In the genomic region with DNA sequence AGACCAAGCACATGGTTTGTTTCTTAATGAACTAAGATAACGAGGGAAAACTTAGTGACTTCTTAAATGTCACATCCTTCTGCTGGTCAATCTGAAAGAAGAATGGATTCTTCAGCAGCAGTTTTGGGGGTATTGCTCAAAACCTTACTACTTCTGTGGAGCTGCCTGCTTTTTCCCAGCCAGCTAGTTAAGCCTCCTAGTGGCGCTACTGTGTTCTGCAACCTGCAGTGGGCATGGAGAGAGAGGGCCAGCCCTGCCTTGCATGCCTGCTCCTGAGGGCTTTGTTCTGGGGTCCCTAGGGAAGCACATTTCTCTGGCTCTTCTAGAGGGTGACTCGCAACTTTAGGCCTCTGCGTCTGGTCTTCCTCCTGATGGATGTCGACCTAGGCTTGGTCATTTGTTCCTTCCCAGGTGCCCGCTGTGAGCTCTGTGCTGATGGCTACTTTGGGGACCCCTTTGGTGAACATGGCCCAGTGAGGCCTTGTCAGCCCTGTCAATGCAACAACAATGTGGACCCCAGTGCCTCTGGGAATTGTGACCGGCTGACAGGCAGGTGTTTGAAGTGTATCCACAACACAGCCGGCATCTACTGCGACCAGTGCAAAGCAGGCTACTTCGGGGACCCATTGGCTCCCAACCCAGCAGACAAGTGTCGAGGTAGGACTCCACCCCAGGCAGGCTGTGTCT, we compare ENCODE assay signal across 8 cellular contexts. TPM values are rescaled to one million over a fixed set of nuclear protein-coding genes. Genes with fewer than 3 reads are reported as not detected.
DNase-seq lines count a peak whose midpoint lies in the region; FAIRE-seq and TF ChIP-seq lines count a peak whose summit lies in the region.

No MANE protein-coding gene starts in this region.

- peak overlapping the region; percentile 62 for H4K91ac ChIP-seq in H1 (replicated peaks; ENCODE audit: insufficient read length, low read length)

- no peaks in the 10 kb centered on the region; the same call in 1 of the 2 replicates for H3K23me2 ChIP-seq in H1 (ENCODE audit: low read depth, low read length)

- no peak overlapping the region for H4K5ac ChIP-seq in H1 (ENCODE audit: insufficient read length, low read depth, low read length)

- H3K27ac ChIP-seq in HL-60 (replicated peaks) (no peak overlapping the region), H1 (ENCODE audit: low read depth, low read length) (no peak overlapping the region), prostate gland (no peak overlapping the region)

- H3K4me1 ChIP-seq in H1 (replicated peaks in 1 of 4; ENCODE audit: control insufficient read depth in 3 of 4, insufficient read depth in 4 of 4, low read length in 3 of 4) (peaks cover 0 to 11% (median 5%) of the 10 kb centered on the region in 4 experiments; a peak in 6 of 7 replicates), prostate gland (replicated peaks) (peaks cover 3% of the 10 kb centered on the region)

- H2BK15ac ChIP-seq in H1 (ENCODE audit: low read length): peak overlapping the region; percentile 78

- no peak for FAIRE-seq in H1 (lab: Jason Lieb, UNC)
- no peak for FAIRE-seq in RCC 7860 (lab: Jason Lieb, UNC)

- peak overlapping the region; percentile 85; the same call in 1 of the 2 replicates for H2BK12ac ChIP-seq in H1 (ENCODE audit: low read depth, low read length)

- no peak overlapping the region for H3K56ac ChIP-seq in H1 (replicated peaks; ENCODE audit: insufficient read length, low read depth, low read length)

- TF ChIP-seq EP300 in H1 (IDR thresholded peaks at IDR 0.05; ENCODE audit: borderline replicate concordance in 1 of 2, low read depth in 2 of 2, low read length in 2 of 2): no peak

- H3K27me3 ChIP-seq in HL-60 (ENCODE audit: insufficient read depth, poor library complexity, severe bottlenecking): no peaks in the 10 kb centered on the region
- H3K27me3 ChIP-seq in H1 (replicated peaks in 1 of 4; ENCODE audit: control insufficient read depth in 3 of 4, extremely low read depth in 1 of 4, insufficient read depth in 3 of 4, low read length in 3 of 4): no peaks in the 10 kb centered on the region
- no peaks in the 10 kb centered on the region for H3K27me3 ChIP-seq in prostate gland (replicated peaks; ENCODE audit: insufficient read depth)

- DNase-seq in AG08396 (ENCODE audit: low spot score) (peak; percentile 61), HL-60 (ENCODE audit: low read depth in 1 of 2, low spot score in 1 of 2) (peak in 1 of 2 experiments; percentile 60), SW480 (ENCODE audit: low spot score) (peak; percentile 38), H1 (ENCODE audit: low read depth in 1 of 2, low spot score in 2 of 2) (peak; percentile 41 to 88), midbrain (lab: John Stamatoyannopoulos, UW) (peak; percentile 6), RCC 7860 (ENCODE audit: low spot score) (no peak), prostate gland (ENCODE audit: low spot score) (no peak)

- no peak overlapping the region for H3K23ac ChIP-seq in H1 (ENCODE audit: insufficient read length)

- H3K9me3 ChIP-seq in H1 (ENCODE audit: insufficient read depth in 2 of 2, low read depth in 1 of 2, low read length in 1 of 2) (no peaks in the 10 kb centered on the region), prostate gland (no peaks in the 10 kb centered on the region)

- no peaks in the 10 kb centered on the region for H3K79me1 ChIP-seq in H1 (ENCODE audit: low read depth, low read length)

- peak overlapping the region; percentile 70; the same call in 1 of the 2 replicates for H2AK5ac ChIP-seq in H1 (ENCODE audit: low read depth, low read length)

- POLR2A ChIA-PET in H1 (lab: Charles Lee; ENCODE audit: partially characterized antibody): interaction anchor here (0.6 to 1.1 kb wide), 3 partner anchors 10 to 88 kb away, joined by 3 to 5 read pairs (median 3); no protein-coding TSS in a partner anchor

- H4K8ac ChIP-seq in H1 (ENCODE audit: extremely low read depth, insufficient read depth, low read length): peak overlapping the region; percentile 53; the same call in 1 of the 2 replicates

- H2BK5ac ChIP-seq in H1 (ENCODE audit: low read depth, low read length): peak overlapping the region; percentile 72; the same call in 1 of the 2 replicates

- no peak overlapping the region for H3K9ac ChIP-seq in H1 (replicated peaks in 1 of 4; ENCODE audit: extremely low read depth in 1 of 4, low read depth in 3 of 4, low read length in 3 of 4)

- TF ChIP-seq RAD21 in H1 (IDR thresholded peaks at IDR 0.05 in 1 of 2, conservative IDR thresholded peaks at IDR 0.05 in 1 of 2; ENCODE audit: low read depth in 2 of 2, low read length in 2 of 2): peak; percentile 74 to 84

- CTCF ChIA-PET in H1 (lab: Charles Lee; ENCODE audit: partially characterized antibody): interaction anchor here (0.7 to 8.9 kb wide), 52 partner anchors 11 to 945 kb away, joined by 3 to 86 read pairs (median 4); a partner anchor contains a TSS

- TF ChIP-seq POLR2A in H1 (IDR thresholded peaks at IDR 0.05; ENCODE audit: control extremely low read depth in 1 of 2, low read depth in 2 of 2, low read length in 2 of 2): no peak
- TF ChIP-seq POLR2A in prostate gland (IDR thresholded peaks at IDR 0.05): no peak

- no peak overlapping the region for H2BK20ac ChIP-seq in H1 (ENCODE audit: low read length)

- H3K4ac ChIP-seq in H1 (replicated peaks; ENCODE audit: insufficient read length, low read depth, low read length): peak overlapping the region; percentile 45

- WGBS in H1 (ENCODE audit: extremely low coverage in 1 of 2, insufficient coverage in 1 of 2, insufficient read length in 1 of 2, insufficient replicate concordance in 2 of 2, low coverage in 1 of 2, low lambda C conversion rate in 2 of 2, missing lambda C conversion rate in 1 of 2), 2 experiments: 70% methylated on average over 11 of the region's 11 CpGs; no CpG with 5 or more reads in 1 of the 2 experiments
- WGBS in prostate gland: 68% methylated on average over 11 of the region's 11 CpGs

- H3K4me2 ChIP-seq in H1 (ENCODE audit: insufficient read depth in 1 of 2, low read depth in 2 of 2, low read length in 2 of 2): no peak overlapping the region

- no peaks in the 10 kb centered on the region for H3K36me3 ChIP-seq in H1 (ENCODE audit: control insufficient read depth in 2 of 4, insufficient read depth in 4 of 4, low read length in 3 of 4)
- H3K36me3 ChIP-seq in prostate gland: no peaks in the 10 kb centered on the region

- H4K20me1 ChIP-seq in H1 (replicated peaks in 1 of 2; ENCODE audit: control insufficient read depth in 1 of 2, insufficient read depth in 2 of 2, low read length in 2 of 2): no peaks in the 10 kb centered on the region

- intact Hi-C loops in prostate gland (cut with DNase I): no loop called here

- H3K79me2 ChIP-seq in H1 (ENCODE audit: control insufficient read depth in 1 of 2, insufficient read depth in 2 of 2, low read length in 2 of 2): no peaks in the 10 kb centered on the region

- H3K4me3 ChIP-seq in HL-60 (replicated peaks; ENCODE audit: insufficient read depth, low read length) (no peak overlapping the region), H1 (ENCODE audit: extremely low read depth in 1 of 4, insufficient read depth in 2 of 4, low read depth in 3 of 4, low read length in 4 of 4) (no peak overlapping the region), prostate gland (no peak overlapping the region)

- H2AFZ ChIP-seq in H1 (ENCODE audit: low read length): no peak overlapping the region; the same call in 1 of the 2 replicates

- H3K18ac ChIP-seq in H1 (ENCODE audit: extremely low read depth, low read length): 0 out of 2 replicates have a peak overlapping the region, but pooled peaks have one; percentile 21

- peak overlapping the region; percentile 47 for H2BK120ac ChIP-seq in H1 (replicated peaks; ENCODE audit: low read depth, low read length)

- H3K14ac ChIP-seq in H1 (ENCODE audit: insufficient read length): no peak overlapping the region

- TF ChIP-seq CTCF in GM12873 (IDR thresholded peaks at IDR 0.05; ENCODE audit: insufficient read depth, low read depth, low read length, missing control alignments) (peak; percentile 91), HL-60 (IDR thresholded peaks at IDR 0.05; ENCODE audit: insufficient read depth, low read length) (peak; percentile 73), H1 (IDR thresholded peaks at IDR 0.05; ENCODE audit: control extremely low read depth in 1 of 3, insufficient read depth in 1 of 3, low read depth in 1 of 3, low read length in 3 of 3) (peak; percentile 75 to 91 (median 86)), prostate gland (IDR thresholded peaks at IDR 0.05) (peak in 2 of 4 experiments; percentile 43 to 60)

TF ChIP-seq in H1, 55 proteins besides CTCF, POLR2A, EP300 and RAD21 (continues in another document):
- TF ChIP-seq TAF1 (IDR thresholded peaks at IDR 0.05; ENCODE audit: low read depth, low read length): 0 out of 2 replicates have a peak, but pooled peaks have one; percentile 17
- no peak for TF ChIP-seq POLR2AphosphoS5 (IDR thresholded peaks at IDR 0.05; ENCODE audit: low read depth, low read length)
- TF ChIP-seq MAFK (IDR thresholded peaks at IDR 0.05; ENCODE audit: low read depth, low read length): no peak
- TF ChIP-seq SIN3A (conservative IDR thresholded peaks at IDR 0.05 in 1 of 2, IDR thresholded peaks at IDR 0.05 in 1 of 2; ENCODE audit: low read depth in 1 of 2, low read length in 2 of 2): no peak
- TF ChIP-seq SRF (IDR thresholded peaks at IDR 0.05; ENCODE audit: low read depth, low read length): no peak
- TF ChIP-seq, protein P1, sequence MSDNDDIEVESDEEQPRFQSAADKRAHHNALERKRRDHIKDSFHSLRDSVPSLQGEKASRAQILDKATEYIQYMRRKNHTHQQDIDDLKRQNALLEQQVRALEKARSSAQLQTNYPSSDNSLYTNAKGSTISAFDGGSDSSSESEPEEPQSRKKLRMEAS (IDR thresholded peaks at IDR 0.05): peak; percentile 44; the same call in 1 of the 2 replicates
- no peak for TF ChIP-seq SP1 (IDR thresholded peaks at IDR 0.05; ENCODE audit: low read depth, low read length)
- TF ChIP-seq SP4 (IDR thresholded peaks at IDR 0.05; ENCODE audit: low read length): no peak
- no peak for TF ChIP-seq BRCA1 (IDR thresholded peaks at IDR 0.05; ENCODE audit: low read depth, low read length)
- no peak for TF ChIP-seq JUN (IDR thresholded peaks at IDR 0.05; ENCODE audit: low read depth, low read length)
- no peak for TF ChIP-seq TBP (IDR thresholded peaks at IDR 0.05; ENCODE audit: low read depth, low read length)
- no peak for TF ChIP-seq GTF2F1 (IDR thresholded peaks at IDR 0.05; ENCODE audit: borderline replicate concordance, low read depth, low read length)

RNA-seq across cellular contexts. Expression of a gene that starts 42.0 kb away (rescaled TPM):
- total RNA-seq in H1 (2021; fragmentation: NEBNext Ultra II Directional; extraction: Animal tissue kit (Norgen Biotek cat#: 25700)): 12.9 and 13.0 TPM in 2 replicates
- polyA plus RNA-seq in H1 (2011; rRNA removed): 4.6 and 5.2 TPM in 2 replicates
- 6.2 TPM for polyA plus RNA-seq in H1 (2011; cell fraction: cytosol; rRNA removed)
- polyA plus RNA-seq in H1 (2011; cell fraction: nucleus; rRNA removed): 9.3 TPM
- 7.5 to 8.7 TPM (median 8.5 TPM) in 4 replicates for polyA plus RNA-seq in H1 (2012, experiment 1 of 2)
- polyA plus RNA-seq in H1 (2012, experiment 2 of 2): 1.5 TPM
- 14.3 TPM for polyA plus RNA-seq in H1 (2013, experiment 1 of 2)
- 13.5 TPM for polyA plus RNA-seq in H1 (2013, experiment 2 of 2)
- 11.9 and 16.9 TPM in 2 replicates for polyA minus RNA-seq in H1 (2011; rRNA and poly(A)+ RNA removed)
- polyA minus RNA-seq in H1 (2011; cell fraction: cytosol; rRNA and poly(A)+ RNA removed): 5.7 TPM
- 7.2 TPM for polyA minus RNA-seq in H1 (2011; cell fraction: nucleus; rRNA and poly(A)+ RNA removed)
- 10 to 100 TPM in 1 of 2 donors, 1 to 10 TPM in 1; 9.3 to 11.6 TPM for total RNA-seq in prostate gland

Comparison
In these comparisons a context has a peak if more than half of its experiments do, and no peak if none do; other contexts are left out.
1. DNase-seq: peak in AG08396 (single experiment), SW480 (single experiment), H1 (2 of 2) and midbrain (single experiment); none in RCC 7860 (single experiment) and prostate gland (single experiment).